Comparison of ENCODE assay signal across 12 cellular contexts in genomic region chr5:110790673-110791072, GRCh38. TPM values are rescaled to one million over a fixed set of nuclear protein-coding genes. Genes with fewer than 3 reads are reported as not detected.
A peak's percentile ranks its signal among the peaks of the same experiment; 100 is the strongest.
DNase-seq lines count a peak whose midpoint lies in the region; ATAC-seq and TF ChIP-seq lines count a peak whose summit lies in the region.
"Had no signal": no experiment of that assay in that cellular context is flagged by ENCODE, and none has a peak within 500 bp of the region (broad histone marks: within the 10 kb centered on the region; RNA-seq: fewer than 3 reads in every experiment).

No MANE protein-coding gene starts in this region.

- TF ChIP-seq EP300 in stomach (IDR thresholded peaks at IDR 0.05) = no peak

- H3K9ac ChIP-seq in mammary epithelial cell (ENCODE audit: insufficient read depth, low read length) (no peak overlapping the region), liver (ENCODE audit: low read depth in 1 of 2, low read length in 2 of 2) (no peak overlapping the region)

- no peaks in the 10 kb centered on the region for H3K9me3 ChIP-seq in mammary epithelial cell (replicated peaks; ENCODE audit: insufficient read depth, low read length)
- no peaks in the 10 kb centered on the region for H3K9me3 ChIP-seq in liver (ENCODE audit: control insufficient read depth in 4 of 4, low read length in 3 of 4)
- H3K9me3 ChIP-seq in stomach = peaks cover 0 to 5% (median 2%) of the 10 kb centered on the region in 4 donors
- no peaks in the 10 kb centered on the region for H3K9me3 ChIP-seq in vagina

- TF ChIP-seq POLR2A in stomach (IDR thresholded peaks at IDR 0.05) = no peak
- TF ChIP-seq POLR2A in vagina (IDR thresholded peaks at IDR 0.05) = no peak

- BruUV-seq in mammary epithelial cell (replicated peaks; lab: Mats Ljungman, UMichigan) = no TSS peak

- H4K20me1 ChIP-seq in mammary epithelial cell (ENCODE audit: insufficient read depth, low read length) = no peaks in the 10 kb centered on the region

- H3K27ac ChIP-seq in C4-2B (no peak overlapping the region), mammary epithelial cell (ENCODE audit: insufficient read depth, low read depth, low read length) (no peak overlapping the region), liver (ENCODE audit: low read depth in 1 of 2, low read length in 2 of 2) (no peak overlapping the region), stomach (no peak overlapping the region), vagina (no peak overlapping the region)

- 0% methylated on average over 1 of the region's 1 CpG for WGBS in mammary epithelial cell (ENCODE audit: low coverage, missing lambda C conversion rate)
- WGBS in liver = 15% methylated on average over 1 of the region's 1 CpG
- WGBS in stomach, 5 donors = 13 to 27% (median 26%) methylated on average over 1 of the region's 1 CpG

- TF ChIP-seq CTCF in C4-2B (conservative IDR thresholded peaks at IDR 0.05) (peak; percentile 13; the same call in 1 of the 2 replicates), mammary epithelial cell (conservative IDR thresholded peaks at IDR 0.05 in 1 of 2, IDR thresholded peaks at IDR 0.05 in 1 of 2; ENCODE audit: extremely low read depth in 1 of 2, insufficient read depth in 1 of 2, low read depth in 1 of 2, low read length in 2 of 2) (peak in 1 of 2 donors; percentile 52), liver (IDR thresholded peaks at IDR 0.05; ENCODE audit: low read depth, low read length, missing input control) (peak; percentile 36), stomach (IDR thresholded peaks at IDR 0.05) (no peak), vagina (IDR thresholded peaks at IDR 0.05) (no peak)

- CTCF ChIA-PET in mammary epithelial cell (lab: Charles Lee; ENCODE audit: low non-redundant PET) = interaction anchor here (0.7 kb wide), 1 partner anchor 13 kb away, joined by 4 read pairs; no protein-coding TSS in a partner anchor

- peak; percentile 80 to 83 for TF ChIP-seq RAD21 in liver (IDR thresholded peaks at IDR 0.05)

- H3K79me2 ChIP-seq in mammary epithelial cell (ENCODE audit: insufficient read depth, low read length) = no peaks in the 10 kb centered on the region

- H3K4me1 ChIP-seq in mammary epithelial cell (ENCODE audit: insufficient read depth, low read length) (peaks cover under 1% of the 10 kb centered on the region), liver (ENCODE audit: control insufficient read depth in 4 of 4, insufficient read depth in 4 of 4, low read length in 3 of 4) (no peaks in the 10 kb centered on the region), stomach (no peaks in the 10 kb centered on the region), vagina (no peaks in the 10 kb centered on the region)

- dilution Hi-C loops in mammary epithelial cell (cut with HindIII; ENCODE audit: low sequenced_read_pairs) = no loop called here

- H3K4me2 ChIP-seq in mammary epithelial cell (ENCODE audit: insufficient read depth, low read depth, low read length) = no peak overlapping the region

- intact Hi-C loops in mammary epithelial cell (cut with micrococcal nuclease) = loop anchor here (1.0 to 2.0 kb wide), 3 partner anchors 75 to 302 kb away; partner anchors contain the start of gene WDR36
- intact Hi-C loops in stomach (cut with DNase I; ENCODE audit: low total_unique reads) = no loop called here
- intact Hi-C loops in vagina (cut with DNase I) = no loop called here

- H3K27me3 ChIP-seq in mammary epithelial cell (ENCODE audit: insufficient read depth, low read length) (no peaks in the 10 kb centered on the region), liver (ENCODE audit: control insufficient read depth in 4 of 4, insufficient read depth in 4 of 4, low read length in 3 of 4) (no peaks in the 10 kb centered on the region), stomach (no peaks in the 10 kb centered on the region), vagina (no peaks in the 10 kb centered on the region)

- H3K4me3 ChIP-seq in mammary epithelial cell (replicated peaks in 1 of 3; ENCODE audit: insufficient read depth in 1 of 3, low read depth in 2 of 3, low read length in 3 of 3) (no peak overlapping the region), liver (ENCODE audit: low read depth in 1 of 3, low read length in 3 of 3) (no peak overlapping the region), stomach (no peak overlapping the region), vagina (no peak overlapping the region)
- H3K4me3 ChIP-seq: lung had no signal

- in situ Hi-C loops in mammary epithelial cell (cut with MboI; ENCODE audit: low sequenced_read_pairs in 2 of 2) = no loop called here

- no peak for ATAC-seq in GM21515 (IDR thresholded peaks at IDR 0.05; ENCODE audit: unreplicated experiment)

- no peak overlapping the region for H2AFZ ChIP-seq in mammary epithelial cell (ENCODE audit: low read depth, low read length)

- H3K36me3 ChIP-seq in mammary epithelial cell (ENCODE audit: insufficient read depth, low read length) (no peaks in the 10 kb centered on the region), liver (ENCODE audit: control insufficient read depth in 4 of 4, insufficient read depth in 3 of 4, low read depth in 1 of 4, low read length in 3 of 4) (no peaks in the 10 kb centered on the region), stomach (no peaks in the 10 kb centered on the region), vagina (no peaks in the 10 kb centered on the region)

- DNase-seq in LHCN-M2 (ENCODE audit: low read depth) (peak; percentile 68), mammary epithelial cell (peak; percentile 20), stomach (no peak), vagina (ENCODE audit: extremely low spot score in 2 of 2) (no peak)
- no peak for DNase-seq in activated naive CD4-positive, alpha-beta T cell treated with anti-CD3 and anti-CD28 coated beads, Interleukin-2, amount 50 U/mL, for 16 hours
- DNase-seq: activated CD4-positive, CD25-positive, alpha-beta regulatory T cell; activated effector memory CD4-positive, alpha-beta T cell treated with anti-CD3 and anti-CD28 coated beads, Interleukin-2, amount 50 U/mL, for 16 hours; NCI-H748 treated with DMSO at 0.1 percent for 48 hours had no signal

TF ChIP-seq in liver, 16 proteins besides CTCF, POLR2A, EP300 and RAD21 (continues in another document):
- no peak for TF ChIP-seq REST (IDR thresholded peaks at IDR 0.05)
- no peak for TF ChIP-seq EGR1 (IDR thresholded peaks at IDR 0.05; ENCODE audit: low read depth in 2 of 2)
- no peak for TF ChIP-seq SP1 (IDR thresholded peaks at IDR 0.05)
- TF ChIP-seq ZBTB33 (IDR thresholded peaks at IDR 0.05) = no peak
- no peak for TF ChIP-seq ATF3 (IDR thresholded peaks at IDR 0.05)
- no peak for TF ChIP-seq NR2F2 (IDR thresholded peaks at IDR 0.05)
- TF ChIP-seq YY1 (IDR thresholded peaks at IDR 0.05) = no peak
- TF ChIP-seq FOXA1 (IDR thresholded peaks at IDR 0.05) = no peak
- no peak for TF ChIP-seq FOXA2 (IDR thresholded peaks at IDR 0.05)
- TF ChIP-seq GABPA (IDR thresholded peaks at IDR 0.05 in 1 of 2, conservative IDR thresholded peaks at IDR 0.05 in 1 of 2) = no peak
- no peak for TF ChIP-seq JUND (IDR thresholded peaks at IDR 0.05)
- no peak for TF ChIP-seq RXRA (IDR thresholded peaks at IDR 0.05)
- no peak for TF ChIP-seq HNF4A (conservative IDR thresholded peaks at IDR 0.05)

RNA-seq across cellular contexts. Expression of gene SLC25A46, which starts 51.9 kb away (rescaled TPM):
- total RNA-seq in LHCN-M2 (2014; rRNA removed) (75.1 and 75.2 TPM in 2 replicates), mammary epithelial cell (10 to 100 TPM; 44.4 to 95.0 TPM), liver (10 to 100 TPM; 42.3 to 54.5 TPM), stomach (100 to 1,000 TPM in 1 of 5 donors, 10 to 100 TPM in 4; 29.0 to 106 (median 38.2) TPM), vagina (44.9 TPM)
- polyA plus RNA-seq in LHCN-M2 (2012) = 18.6 TPM
- polyA plus RNA-seq in mammary epithelial cell (24.1 TPM), liver (10 to 100 TPM; 18.6 to 19.0 TPM), stomach (10 to 100 TPM; 10.5 to 27.5 (median 17.9) TPM)
- polyA minus RNA-seq in mammary epithelial cell = 24.9 TPM

Comparison
In these comparisons a context has a peak if more than half of its experiments do, and no peak if none do; other contexts are left out.
1. CTCF ChIP-seq: peak in C4-2B (single experiment) and liver (single experiment); none in stomach (0 of 7) and vagina (0 of 3).
2. DNase-seq: peak in LHCN-M2 (single experiment) and mammary epithelial cell (single experiment); none in stomach (single experiment), activated naive CD4-positive, alpha-beta T cell treated with anti-CD3 and anti-CD28 coated beads, Interleukin-2, amount 50 U/mL, for 16 hours (single experiment) and vagina (0 of 2).